In genomic region chr1:9244501-9245229, GRCh38 we compare ENCODE assay signal across 14 cellular contexts. TPM values are rescaled to one million over a fixed set of nuclear protein-coding genes. Genes with fewer than 3 reads are reported as not detected.
DNase-seq lines count a peak whose midpoint lies in the region; ATAC-seq and TF ChIP-seq lines count a peak whose summit lies in the region.
"Had no signal": no experiment of that assay in that cellular context is flagged by ENCODE, and none has a peak within 500 bp of the region (broad histone marks: within the 10 kb centered on the region; RNA-seq: fewer than 3 reads in every experiment).

No MANE protein-coding gene starts in this region.

- peaks cover 0 to 53% (median 33%) of the 10 kb centered on the region in 6 donors for H3K36me3 ChIP-seq in spleen

- intact Hi-C loops in spleen (cut with DNase I; ENCODE audit: low total_unique reads), result no loop called here

- no peaks in the 10 kb centered on the region for H3K27me3 ChIP-seq in spleen (replicated peaks in 1 of 7)

- no peaks in the 10 kb centered on the region for H3K27me3 Mint-ChIP-seq in activated CD8-positive, alpha-beta memory T cell treated with anti-CD3 and anti-CD28 coated beads, Interleukin-2, amount 10 ng/mL, durations not matched to agents 7 days and 5 days
- H3K27me3 Mint-ChIP-seq in T-helper 17 cell, result no peaks in the 10 kb centered on the region

- H3K4me1 Mint-ChIP-seq in activated CD8-positive, alpha-beta memory T cell treated with anti-CD3 and anti-CD28 coated beads, Interleukin-2, amount 10 ng/mL, durations not matched to agents 7 days and 5 days, result peaks cover 27% of the 10 kb centered on the region
- H3K4me1 Mint-ChIP-seq in T-helper 17 cell, result peaks cover 22% of the 10 kb centered on the region

- H3K9me3 Mint-ChIP-seq in activated CD8-positive, alpha-beta memory T cell treated with anti-CD3 and anti-CD28 coated beads, Interleukin-2, amount 10 ng/mL, durations not matched to agents 7 days and 5 days (ENCODE audit: low read depth), result no peaks in the 10 kb centered on the region
- H3K9me3 Mint-ChIP-seq: brain had no signal

- no peak overlapping the region for H3K4me3 Mint-ChIP-seq in activated CD8-positive, alpha-beta memory T cell treated with anti-CD3 and anti-CD28 coated beads, Interleukin-2, amount 10 ng/mL, durations not matched to agents 7 days and 5 days
- H3K4me3 Mint-ChIP-seq in T-helper 17 cell, result no peak overlapping the region
- H3K4me3 Mint-ChIP-seq: brain had no signal

- H3K4me1 ChIP-seq in spleen, result peaks cover 30 to 90% (median 65%) of the 10 kb centered on the region in 6 donors

- peaks cover 2% of the 10 kb centered on the region for H3K36me3 Mint-ChIP-seq in activated CD8-positive, alpha-beta memory T cell treated with anti-CD3 and anti-CD28 coated beads, Interleukin-2, amount 10 ng/mL, durations not matched to agents 7 days and 5 days
- H3K36me3 Mint-ChIP-seq in T-helper 17 cell (ENCODE audit: low read depth), result peaks cover 5% of the 10 kb centered on the region

- TF ChIP-seq CTCF in spleen (IDR thresholded peaks at IDR 0.05 in 8 of 11, conservative IDR thresholded peaks at IDR 0.05 in 3 of 11), result no peak

- H3K27ac Mint-ChIP-seq in activated CD8-positive, alpha-beta memory T cell treated with anti-CD3 and anti-CD28 coated beads, Interleukin-2, amount 10 ng/mL, durations not matched to agents 7 days and 5 days, result peak overlapping the region; percentile 23
- peak overlapping the region; percentile 32 for H3K27ac Mint-ChIP-seq in T-helper 17 cell

- DNase-seq in activated CD8-positive, alpha-beta memory T cell treated with anti-CD3 and anti-CD28 coated beads, Interleukin-2, amount 10 ng/mL, durations not matched to agents 7 days and 5 days, result no peak
- DNase-seq in activated CD8-positive, alpha-beta memory T cell treated with anti-CD3 and anti-CD28 coated beads, Interleukin-2, amount 50 U/mL, for 4 hours, result no peak
- DNase-seq in T-helper 17 cell (no peak), iris pigment epithelial cell (ENCODE audit: low read depth) (peak; percentile 72), spleen (peak; percentile 75), cerebellum (ENCODE audit: low spot score) (no peak)
- no peak for DNase-seq in central memory CD4-positive, alpha-beta T cell
- DNase-seq: activated CD4-positive, alpha-beta T cell treated with anti-CD3 and anti-CD28 coated beads for 48 hours; NCI-H187 treated with DMSO at 0.1 percent for 48 hours; RPMI8226; stimulated activated CD4-positive, alpha-beta T cell treated with anti-CD3 and anti-CD28 coated beads, Interleukin-4, amount 100 ng/mL, for 1 hour; trophoblast cell had no signal

- H3K4me3 ChIP-seq in spleen, result peak overlapping the region in 1 of 8 donors; percentile 19

- 45 to 66% (median 55%) methylated on average over 7 to 9 of the region's 9 CpGs for WGBS in spleen, 5 donors

- H3K27ac ChIP-seq in spleen, result peak overlapping the region in 7 of 8 donors; percentile 17 to 96 (median 82)

- no peaks in the 10 kb centered on the region for H3K9me3 ChIP-seq in T-helper 17 cell (ENCODE audit: control insufficient read depth, low read length, poor library complexity, severe bottlenecking)
- no peaks in the 10 kb centered on the region for H3K9me3 ChIP-seq in spleen

- ATAC-seq in activated CD8-positive, alpha-beta memory T cell treated with anti-CD3 and anti-CD28 coated beads, Interleukin-2, amount 10 ng/mL, durations not matched to agents 7 days and 5 days, result peak; percentile 38
- no peak for ATAC-seq in T-helper 17 cell
- ATAC-seq in activated CD4-positive, CD25-positive, alpha-beta regulatory T cell treated with anti-CD3 and anti-CD28 coated beads, Interleukin-2, amount 50 U/mL, for 24 hours, result no peak

- CTCF ChIA-PET in activated CD8-positive, alpha-beta memory T cell treated with anti-CD3 and anti-CD28 coated beads, Interleukin-2, amount 10 ng/mL, durations not matched to agents 7 days and 5 days (lab: Charles Lee), result interaction anchor here (0.6 to 5.0 kb wide), 9 partner anchors 10 to 343 kb away, joined by 3 to 25 read pairs (median 4); partner anchors contain the start of gene H6PD

- TF ChIP-seq POLR2A in spleen (IDR thresholded peaks at IDR 0.05), result no peak

RNA-seq across cellular contexts. Expression of gene H6PD, which starts 10.1 kb away (rescaled TPM):
- 10 to 100 TPM; 13.2 to 13.5 TPM for total RNA-seq in activated CD8-positive, alpha-beta memory T cell treated with anti-CD3 and anti-CD28 coated beads, Interleukin-2, amount 10 ng/mL, durations not matched to agents 7 days and 5 days
- 10 to 100 TPM; 16.1 to 19.2 TPM for total RNA-seq in T-helper 17 cell
- 10 to 100 TPM; 32.1 to 55.3 (median 37.8) TPM for total RNA-seq in spleen
- 10 to 100 TPM in 1 of 3 donors, 1 to 10 TPM in 2; 4.5 to 13.9 (median 5.5) TPM for polyA plus RNA-seq in spleen
- 10.1 TPM for total RNA-seq in cerebellum

RNA-seq across cellular contexts. Expression of gene SPSB1, which starts 48.0 kb away (rescaled TPM):
- total RNA-seq in activated CD8-positive, alpha-beta memory T cell treated with anti-CD3 and anti-CD28 coated beads, Interleukin-2, amount 10 ng/mL, durations not matched to agents 7 days and 5 days, result 1 to 10 TPM; 8.2 to 9.0 TPM
- total RNA-seq in T-helper 17 cell (1 to 10 TPM; 7.7 to 9.2 TPM), spleen (1 to 10 TPM; 2.4 to 7.9 (median 5.3) TPM), cerebellum (1.6 TPM)
- 1 to 10 TPM; 1.3 to 3.4 (median 2.7) TPM for polyA plus RNA-seq in spleen

Comparison
In these comparisons a context has a peak if more than half of its experiments do, and no peak if none do; other contexts are left out.
1. DNase-seq: peak in iris pigment epithelial cell (single experiment) and spleen (single experiment); none in activated CD8-positive, alpha-beta memory T cell treated with anti-CD3 and anti-CD28 coated beads, Interleukin-2, amount 10 ng/mL, durations not matched to agents 7 days and 5 days (single experiment), activated CD8-positive, alpha-beta memory T cell treated with anti-CD3 and anti-CD28 coated beads, Interleukin-2, amount 50 U/mL, for 4 hours (single experiment), T-helper 17 cell (0 of 3), cerebellum (single experiment) and central memory CD4-positive, alpha-beta T cell (single experiment).